In genomic region chr1:26233903-26234643, GRCh38 we compare ENCODE assay signal across 8 cellular contexts. TPM values are rescaled to one million over a fixed set of nuclear protein-coding genes. Genes with fewer than 3 reads are reported as not detected.
DNase-seq lines count a peak whose midpoint lies in the region; ATAC-seq and TF ChIP-seq lines count a peak whose summit lies in the region.

Gene CEP85, plus strand, starts transcription at chr1:26234200. Its CDS starts 5,584 bp downstream, at chr1:26239784.

- in situ Hi-C loops in SK-MEL-5 (cut with HindIII; ENCODE audit: low pct_unique_long_range_greater_than_20kb, low sequenced_read_pairs), result no loop called here

- no peaks in the 10 kb centered on the region for H3K27me3 Mint-ChIP-seq in neural progenitor cell (ENCODE audit: insufficient read depth, low read depth)

- H3K4me1 Mint-ChIP-seq in neural progenitor cell, result peaks cover 20% of the 10 kb centered on the region

- peaks cover 2% of the 10 kb centered on the region for H3K9me3 Mint-ChIP-seq in neural progenitor cell

- peak within 1 kb of the TSS; percentile 86 for H2AFZ ChIP-seq in neural progenitor cell (replicated peaks)

- H3K27ac ChIP-seq in foreskin keratinocyte, result peak within 1 kb of the TSS; percentile 56
- H3K27ac ChIP-seq in neural progenitor cell, result peak within 1 kb of the TSS; percentile 11

- peak; percentile 94 for ATAC-seq in foreskin keratinocyte

- peak within 1 kb of the TSS; percentile 94 for H3K4me3 Mint-ChIP-seq in neural progenitor cell

- H4K20me1 ChIP-seq in neural progenitor cell (ENCODE audit: low read depth), result peaks cover 30% of the 10 kb centered on the region

- H3K9me3 ChIP-seq in neural progenitor cell (ENCODE audit: low read depth), result no peaks in the 10 kb centered on the region

- no peaks in the 10 kb centered on the region for H3K36me3 ChIP-seq in neural progenitor cell

- DNase-seq in GM04504 (ENCODE audit: low read depth) (peak; percentile 92), HFF-Myc (ENCODE audit: extremely low read depth, low read depth) (peak; percentile 93), MV-4-11 (lab: John Stamatoyannopoulos, UW) (peak; percentile 96), SK-MEL-5 (ENCODE audit: low read depth, low spot score) (peak; percentile 97), foreskin keratinocyte (peak; percentile 87 to 94), neural progenitor cell (ENCODE audit: low spot score) (peak; percentile 99), stromal cell of bone marrow (ENCODE audit: low read depth) (peak; percentile 90)
- peak; percentile 98 for DNase-seq in activated naive CD4-positive, alpha-beta T cell treated with Interleukin-2 at 50 U/mL for 16 hours

- TF ChIP-seq CTCF in HFF-Myc (IDR thresholded peaks at IDR 0.05; ENCODE audit: low read depth, low read length, missing control alignments), result peak; percentile 90
- TF ChIP-seq CTCF in foreskin keratinocyte (conservative IDR thresholded peaks at IDR 0.05), result peak; percentile 99
- TF ChIP-seq CTCF in neural progenitor cell (IDR thresholded peaks at IDR 0.05), result peak; percentile 89

- peak within 1 kb of the TSS; percentile 20 for H3K27ac Mint-ChIP-seq in neural progenitor cell

- peak within 1 kb of the TSS; percentile 61 for H3K9ac ChIP-seq in neural progenitor cell

- peaks cover 15% of the 10 kb centered on the region for H3K36me3 Mint-ChIP-seq in neural progenitor cell

- H3K4me1 ChIP-seq in foreskin keratinocyte (peaks cover 7% of the 10 kb centered on the region), neural progenitor cell (no peaks in the 10 kb centered on the region)

- H3F3A ChIP-seq in neural progenitor cell (ENCODE audit: low read depth), result peaks cover 13% of the 10 kb centered on the region

- H3K4me3 ChIP-seq in HFF-Myc (replicated peaks; ENCODE audit: low read depth, low read length) (peak within 1 kb of the TSS; percentile 95), neural progenitor cell (peak within 1 kb of the TSS; percentile 84)

- no peaks in the 10 kb centered on the region for H3K27me3 ChIP-seq in foreskin keratinocyte
- no peaks in the 10 kb centered on the region for H3K27me3 ChIP-seq in neural progenitor cell

- H3K4me2 ChIP-seq in neural progenitor cell, result peak within 1 kb of the TSS; percentile 87

- H3K79me2 ChIP-seq in neural progenitor cell (ENCODE audit: low read depth), result peaks cover 49% of the 10 kb centered on the region

RNA-seq across cellular contexts. Expression of gene CEP85, which starts in this region (rescaled TPM):
- total RNA-seq in SK-MEL-5 (2014; rRNA removed; shearing (Covaris generic)), result 12.3 and 13.5 TPM in 2 replicates
- 15.6 and 20.7 TPM in 2 replicates for polyA plus RNA-seq in SK-MEL-5 (2015; cell fraction: cytosol; rRNA removed)
- 76.6 and 82.4 TPM in 2 replicates for polyA plus RNA-seq in SK-MEL-5 (2015; cell fraction: nucleus; rRNA removed)
- 18.9 and 22.2 TPM in 2 replicates for total RNA-seq in foreskin keratinocyte
- polyA plus RNA-seq in foreskin keratinocyte, result 9.7 and 12.0 TPM in 2 replicates
- total RNA-seq in neural progenitor cell (ENCODE audit: low replicate concordance), result 41.4 and 54.1 TPM in 2 replicates

Comparison
In these comparisons a context has a peak if more than half of its experiments do, and no peak if none do; other contexts are left out.
1. Peak in every context shown above with its lines: DNase-seq, ATAC-seq, H3K4me3 ChIP-seq and H3K27ac ChIP-seq.